Comparison of ENCODE assay signal across 28 cellular contexts in the genomic region with DNA sequence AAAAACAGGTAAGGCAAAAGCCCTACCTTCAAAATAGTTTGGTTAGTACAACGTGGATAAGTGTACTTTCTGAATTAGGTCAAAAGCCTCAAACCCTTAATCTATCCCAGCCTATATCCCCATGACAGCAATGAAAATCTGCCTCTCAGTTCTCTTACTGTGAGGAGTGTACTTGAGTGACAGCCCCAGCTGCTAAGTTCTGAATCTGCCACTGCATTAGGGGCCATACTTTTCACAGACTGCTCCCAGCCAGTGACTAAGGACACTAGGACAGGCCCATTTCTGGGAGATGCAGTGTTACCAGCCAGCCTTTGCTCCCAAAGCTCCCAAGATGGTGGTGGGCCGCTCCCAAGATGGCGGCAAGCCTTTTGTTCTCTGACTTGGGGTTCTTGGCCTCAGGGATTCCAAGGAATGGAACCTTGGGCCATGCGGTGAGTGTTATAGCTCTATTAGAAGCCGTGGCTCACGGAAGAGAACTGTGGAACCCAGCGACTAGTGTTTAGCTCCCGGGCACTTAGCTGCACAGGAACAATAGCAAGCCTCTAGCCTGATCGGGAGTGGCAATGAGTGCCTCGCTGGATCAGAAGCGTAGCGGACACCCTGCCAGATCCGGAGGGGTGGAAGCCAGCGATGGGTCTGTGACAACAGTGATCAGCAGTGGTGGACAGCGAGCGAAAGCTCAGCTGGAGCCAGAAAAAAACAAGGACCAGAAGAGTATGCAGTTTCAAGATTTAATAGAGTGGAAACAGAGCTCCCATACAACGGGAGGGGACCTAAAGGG.
"Had no signal": no experiment of that assay in that cellular context is flagged by ENCODE, and none has a peak within 500 bp of the region (broad histone marks: within the 10 kb centered on the region; RNA-seq: fewer than 3 reads in every experiment).

No MANE protein-coding gene starts in this region.

- DNase-seq: colonic mucosa; effector memory CD8-positive, alpha-beta T cell; erythroblast; esophagus squamous epithelium; foreskin melanocyte; glutamatergic neuron; heart right ventricle; hippocampal formation; left cardiac atrium; left ventricle myocardium inferior; lower lobe of right lung; naive B cell; stimulated activated CD4-positive, alpha-beta T cell treated with anti-CD3 and anti-CD28 coated beads, Interleukin-4, amount 100 ng/mL, for 4 hours; stimulated activated naive CD8-positive, alpha-beta T cell treated with anti-CD3 and anti-CD28 coated beads, Interleukin-15, Interleukin-2, amounts not matched to agents 100 U/mL and 50 U/mL, for 24 hours; substantia nigra; transverse colon had no signal

- H3K27ac ChIP-seq: colonic mucosa, esophagus squamous epithelium, heart right ventricle, left ventricle myocardium inferior, lower lobe of right lung, neural progenitor cell, parathyroid adenoma, right atrium auricular region, thoracic aorta, transverse colon, vagina had no signal

- H3K4me2 ChIP-seq: neural progenitor cell had no signal

- H3K79me2 ChIP-seq: parathyroid adenoma had no signal

- H3K27me3 Mint-ChIP-seq: dendritic cell treated with granulocyte-macrophage colony-stimulating factor and Interleukin-4, amounts not matched to agents 40 ng/mL and 50 ng/mL, for 4 days; effector memory CD8-positive, alpha-beta T cell; naive B cell; progenitor cell of endocrine pancreas; stimulated activated memory B cell treated with anti-CD40 and anti-IgM and Interleukin-4, amounts not matched to agents 10 μg/mL and 1 μg/mL and 100 μg/mL, for 72 hours had no signal

- H3K36me3 ChIP-seq: colonic mucosa, esophagus squamous epithelium, heart right ventricle, left ventricle myocardium inferior, lower lobe of right lung, neural progenitor cell, right atrium auricular region, thoracic aorta, transverse colon, vagina had no signal

- FAIRE-seq: endometrium, islet of Langerhans had no signal

- H3K4me1 Mint-ChIP-seq: naive B cell; neural progenitor cell; stimulated activated memory B cell treated with anti-CD40 and anti-IgM and Interleukin-4, amounts not matched to agents 10 μg/mL and 1 μg/mL and 100 μg/mL, for 72 hours had no signal

- H3K9me3 ChIP-seq: colonic mucosa, esophagus squamous epithelium, heart right ventricle, left ventricle myocardium inferior, lower lobe of right lung, right atrium auricular region, thoracic aorta, transverse colon, vagina had no signal

- H3K4me1 ChIP-seq: colonic mucosa, esophagus squamous epithelium, heart right ventricle, left ventricle myocardium inferior, lower lobe of right lung, neural progenitor cell, parathyroid adenoma, right atrium auricular region, transverse colon, vagina had no signal

- H3K27me3 ChIP-seq: colonic mucosa, esophagus squamous epithelium, heart right ventricle, neural progenitor cell, transverse colon, vagina had no signal

- ATAC-seq: effector memory CD8-positive, alpha-beta T cell; heart right ventricle; left cardiac atrium; lower lobe of right lung; natural killer cell treated with Interleukin-12 subunit alpha and Interleukin-12 subunit beta and Interleukin-15 and Interleukin-18, amount 100 ng/mL, for 72 hours; sciatic nerve; stimulated activated memory B cell treated with anti-CD40 and anti-IgM and Interleukin-4, amounts not matched to agents 10 μg/mL and 1 μg/mL and 100 μg/mL, for 72 hours; stimulated activated naive CD8-positive, alpha-beta T cell treated with anti-CD3 and anti-CD28 coated beads, Interleukin-15, Interleukin-2, amounts not matched to agents 100 U/mL and 50 U/mL, for 24 hours had no signal

- H2AFZ ChIP-seq: neural progenitor cell, parathyroid adenoma had no signal

- H3K9ac ChIP-seq: neural progenitor cell, parathyroid adenoma had no signal

- H3K4me3 Mint-ChIP-seq: dendritic cell treated with granulocyte-macrophage colony-stimulating factor and Interleukin-4, amounts not matched to agents 40 ng/mL and 50 ng/mL, for 4 days; effector memory CD8-positive, alpha-beta T cell; naive B cell; natural killer cell treated with Interleukin-12 subunit alpha and Interleukin-12 subunit beta and Interleukin-15 and Interleukin-18, amount 100 ng/mL, for 72 hours; neural progenitor cell; stimulated activated memory B cell treated with anti-CD40 and anti-IgM and Interleukin-4, amounts not matched to agents 10 μg/mL and 1 μg/mL and 100 μg/mL, for 72 hours had no signal

- H3K27ac Mint-ChIP-seq: dendritic cell treated with granulocyte-macrophage colony-stimulating factor and Interleukin-4, amounts not matched to agents 40 ng/mL and 50 ng/mL, for 4 days; effector memory CD8-positive, alpha-beta T cell; naive B cell; natural killer cell treated with Interleukin-12 subunit alpha and Interleukin-12 subunit beta and Interleukin-15 and Interleukin-18, amount 100 ng/mL, for 72 hours; neural progenitor cell; stimulated activated memory B cell treated with anti-CD40 and anti-IgM and Interleukin-4, amounts not matched to agents 10 μg/mL and 1 μg/mL and 100 μg/mL, for 72 hours had no signal

- H3K9me3 Mint-ChIP-seq: dendritic cell treated with granulocyte-macrophage colony-stimulating factor and Interleukin-4, amounts not matched to agents 40 ng/mL and 50 ng/mL, for 4 days; neural progenitor cell had no signal

- H3K4me3 ChIP-seq: colonic mucosa, esophagus squamous epithelium, heart right ventricle, left ventricle myocardium inferior, lower lobe of right lung, neural progenitor cell, right atrium auricular region, thoracic aorta, transverse colon, vagina had no signal

- H3K36me3 Mint-ChIP-seq: naive B cell; neural progenitor cell; stimulated activated memory B cell treated with anti-CD40 and anti-IgM and Interleukin-4, amounts not matched to agents 10 μg/mL and 1 μg/mL and 100 μg/mL, for 72 hours had no signal
